In the genomic region with DNA sequence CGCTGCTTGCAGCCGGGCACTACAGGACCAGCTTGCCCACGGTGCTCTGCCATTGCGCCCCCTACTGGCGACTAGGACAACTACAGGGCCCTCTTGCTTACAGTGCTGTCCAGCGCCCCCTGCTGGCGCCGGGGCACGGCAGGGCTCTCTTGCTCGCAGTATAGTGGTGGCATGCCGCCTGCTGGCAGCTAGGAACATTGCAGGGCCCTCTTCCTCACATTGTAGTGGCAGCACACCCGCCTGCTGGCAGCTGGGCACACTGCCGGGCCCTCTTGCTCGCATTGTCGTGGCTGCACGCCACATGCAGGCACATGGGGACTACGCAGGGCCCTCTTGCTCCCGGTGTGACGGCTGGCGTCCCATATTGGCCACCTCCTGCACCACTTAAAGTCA, we compare ENCODE assay signal across 8 cellular contexts. TPM values are rescaled to one million over a fixed set of nuclear protein-coding genes. Genes with fewer than 3 reads are reported as not detected.
A peak's percentile ranks its signal among the peaks of the same experiment; 100 is the strongest.
DNase-seq lines count a peak whose midpoint lies in the region; ATAC-seq and TF ChIP-seq lines count a peak whose summit lies in the region.
"Not testable (repeated sequence)": the region's sequence is repeated elsewhere in the genome, so short reads cannot be mapped to it uniquely, and the experiment has no call there.

No MANE protein-coding gene starts in this region.

- CTCF ChIA-PET in PC-3 (lab: Charles Lee): interaction anchor here (0.6 kb wide), 1 partner anchor 83 kb away, joined by 10 read pairs; no protein-coding TSS in a partner anchor

- H3K4me3 ChIP-seq in H7 (ENCODE audit: insufficient read depth, low read depth, low read length): peak overlapping the region; percentile 30
- peak overlapping the region; percentile 67 for H3K4me3 ChIP-seq in PC-3 (ENCODE audit: low read length)
- H3K4me3 ChIP-seq in iPS-15b (ENCODE audit: low read depth, low read length): peak overlapping the region; percentile 26
- H3K4me3 ChIP-seq in parathyroid adenoma (ENCODE audit: low read depth, low read length): peak overlapping the region; percentile 59

- peak overlapping the region; percentile 41 for H3K9ac ChIP-seq in PC-3 (ENCODE audit: low read length)
- not testable (repeated sequence) for H3K9ac ChIP-seq in iPS-15b (ENCODE audit: low read depth, low read length); parathyroid adenoma

- H3K27me3 ChIP-seq in H7 (ENCODE audit: control insufficient read depth, insufficient read depth, low read length); PC-3 (ENCODE audit: low read length); iPS-15b (ENCODE audit: control insufficient read depth, insufficient read depth, low read length); parathyroid adenoma (ENCODE audit: control insufficient read depth, insufficient read depth, low read length): not testable (repeated sequence)

- H3K27ac ChIP-seq in PC-3 (ENCODE audit: low read length): peak overlapping the region; percentile 62
- peak overlapping the region; percentile 78 for H3K27ac ChIP-seq in parathyroid adenoma

- H3F3A ChIP-seq in PC-3 (ENCODE audit: low read length, unreplicated experiment): not testable (repeated sequence)

- not testable (repeated sequence) for H3K79me2 ChIP-seq in PC-3 (ENCODE audit: low read length); parathyroid adenoma

- intact Hi-C loops in PC-3 (cut with micrococcal nuclease): not testable (repeated sequence)

- H3K4me1 ChIP-seq in PC-3 (ENCODE audit: insufficient read depth, low read length); iPS-15b (ENCODE audit: control insufficient read depth, insufficient read depth, low read length); parathyroid adenoma: not testable (repeated sequence)

- TSS peak; percentile 91 for BruUV-seq in PC-3 (replicated peaks; lab: Mats Ljungman, UMichigan)

- ATAC-seq in PC-3: not testable (repeated sequence)

- DNase-seq in CD1c-positive myeloid dendritic cell (ENCODE audit: extremely low spot score) (peak; percentile 95), H7 (peak; percentile 75), PC-3 (peak; percentile 90), activated T-cell treated with anti-CD3 and anti-CD28 coated beads for 1 hour (ENCODE audit: low read depth) (peak; percentile 81), dedifferentiated amniotic fluid mesenchymal stem cell (ENCODE audit: extremely low spot score) (peak; percentile 93)
- DNase-seq in stimulated activated CD8-positive, alpha-beta memory T cell treated with anti-CD3 and anti-CD28 coated beads, Interleukin-7, amount 100 ng/mL, for 1 hour (ENCODE audit: low read depth in 2 of 2): peak; percentile 82 to 84

- POLR2A ChIA-PET in PC-3 (lab: Charles Lee; ENCODE audit: unreplicated experiment): not testable (repeated sequence)

- TF ChIP-seq CTCF in PC-3 (conservative IDR thresholded peaks at IDR 0.05; ENCODE audit: low read depth, low read length): peak; percentile 81
- peak; percentile 99 for TF ChIP-seq CTCF in parathyroid adenoma (IDR thresholded peaks at IDR 0.05)

- H4K20me1 ChIP-seq in PC-3 (ENCODE audit: low read length): not testable (repeated sequence)

- H2AFZ ChIP-seq in PC-3 (ENCODE audit: low read length): peak overlapping the region; percentile 57; the same call in 1 of the 2 replicates
- H2AFZ ChIP-seq in parathyroid adenoma: peak overlapping the region; percentile 74

- H3K36me3 ChIP-seq in H7 (replicated peaks; ENCODE audit: control insufficient read depth, insufficient read depth, low read length); PC-3 (ENCODE audit: low read depth, low read length); iPS-15b (ENCODE audit: control insufficient read depth, insufficient read depth, low read length); parathyroid adenoma (ENCODE audit: control insufficient read depth, insufficient read depth, low read length): not testable (repeated sequence)

- peak overlapping the region; percentile 49 for H3K4me2 ChIP-seq in PC-3 (ENCODE audit: low read length)
- H3K4me2 ChIP-seq in parathyroid adenoma (ENCODE audit: low read length): peak overlapping the region; percentile 42

- not testable (repeated sequence) for H3K9me2 ChIP-seq in PC-3 (replicated peaks; ENCODE audit: low read length)

- H3K9me3 ChIP-seq in PC-3 (ENCODE audit: low read length); iPS-15b (ENCODE audit: control insufficient read depth, insufficient read depth, low read length); parathyroid adenoma (ENCODE audit: control insufficient read depth, low read length): not testable (repeated sequence)

RNA-seq across cellular contexts. Expression of gene RABL2A, which starts 23.0 kb away (rescaled TPM):
- total RNA-seq in H7 (2014; rRNA removed; shearing (Covaris generic)): 4.8 and 6.5 TPM in 2 replicates
- total RNA-seq in PC-3 (2014; rRNA removed): 3.7 and 4.4 TPM in 2 replicates
